In genomic region chr6:115055579-115055978, GRCh38 we compare ENCODE assay signal across 10 cellular contexts.
"Had no signal": no experiment of that assay in that cellular context is flagged by ENCODE, and none has a peak within 500 bp of the region (broad histone marks: within the 10 kb centered on the region; RNA-seq: fewer than 3 reads in every experiment).

No MANE protein-coding gene starts in this region.

- H3K36me3 ChIP-seq: HAP-1 had no signal

- H3K9me3 ChIP-seq: HAP-1 had no signal

- H2AFZ ChIP-seq: GM23248 had no signal

- H3K9ac ChIP-seq: GM23248 had no signal

- ATAC-seq: HCT116, K562 had no signal

- H3K4me1 ChIP-seq: HAP-1 had no signal

- H3K4me3 ChIP-seq: GM23248, HAP-1, K562 had no signal

- H3K27ac ChIP-seq: GM23248 had no signal

- FAIRE-seq: HTR-8/SVneo, K562 had no signal

- DNase-seq: GM23248, GOT3, H7, HFFc6, IMR-90, KG1 had no signal
